ENCODE assay signal across 1 cellular context in the genomic region with DNA sequence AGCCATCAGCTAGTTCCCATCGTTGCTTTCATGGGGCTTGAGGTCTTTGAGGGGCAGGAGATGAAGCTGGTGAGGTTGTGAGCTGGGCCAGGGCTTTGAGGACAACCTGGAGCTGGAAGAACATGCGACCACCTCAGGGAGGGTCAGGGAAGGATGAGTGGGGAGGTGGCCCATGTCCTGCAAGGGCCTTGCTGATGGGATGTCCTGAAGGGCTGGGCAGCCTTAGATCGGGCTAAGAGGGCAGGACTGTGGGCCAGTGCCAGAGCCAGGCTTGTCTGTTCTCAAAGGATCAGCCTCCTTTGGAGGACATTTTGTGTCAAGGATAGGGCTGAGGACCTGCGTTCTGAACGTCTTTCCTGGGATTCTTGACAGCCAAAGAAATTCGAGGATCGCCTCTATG.
A peak's percentile ranks its signal among the peaks of the same experiment; 100 is the strongest.
TF ChIP-seq lines count a peak whose summit lies in the region.

No MANE protein-coding gene starts in this region.

TF ChIP-seq in H1, 55 proteins besides CTCF, POLR2A, EP300 and RAD21:
- TF ChIP-seq POLR2AphosphoS5 (IDR thresholded peaks at IDR 0.05; ENCODE audit: low read depth, low read length): peak; percentile 46; the same call in 1 of the 2 replicates
- TF ChIP-seq SAP30 (IDR thresholded peaks at IDR 0.05; ENCODE audit: insufficient read depth, insufficient replicate concordance, low read length): no peak
